Comparison of ENCODE assay signal across 10 cellular contexts in genomic region chr18:47968006-47968676, GRCh38. TPM values are rescaled to one million over a fixed set of nuclear protein-coding genes. Genes with fewer than 3 reads are reported as not detected.
DNase-seq lines count a peak whose midpoint lies in the region; ATAC-seq, FAIRE-seq and TF ChIP-seq lines count a peak whose summit lies in the region.
"Had no signal": no experiment of that assay in that cellular context is flagged by ENCODE, and none has a peak within 500 bp of the region (broad histone marks: within the 10 kb centered on the region; RNA-seq: fewer than 3 reads in every experiment).

No MANE protein-coding gene starts in this region.

- TF ChIP-seq CTCF in HEK293 (tag by site-specific recombination; IDR thresholded peaks at IDR 0.05), result no peak
- TF ChIP-seq CTCF in retinal pigment epithelial cell (conservative IDR thresholded peaks at IDR 0.05; ENCODE audit: low read depth, low read length), result no peak

- no peak overlapping the region for H3K27ac ChIP-seq in HEK293 (ENCODE audit: extremely low read depth, low read depth, low read length)
- peak overlapping the region; percentile 96 for H3K27ac ChIP-seq in SJSA1

- peak; percentile 90 to 94 for DNase-seq in SJSA1 (ENCODE audit: low read depth in 1 of 2, low spot score in 2 of 2)
- DNase-seq in iPS DF 4.7 (ENCODE audit: extremely low read depth, low spot score), result peak; percentile 76
- peak; percentile 84 for DNase-seq in retinal pigment epithelial cell (ENCODE audit: low read depth)
- no peak for DNase-seq in NCI-H1417 (lab: John Stamatoyannopoulos, UW)
- no peak for DNase-seq in NCI-H187 treated with DMSO at 0.1 percent for 48 hours (lab: John Stamatoyannopoulos, UW)
- DNase-seq in GM12891 (ENCODE audit: insufficient read length, low spot score), result no peak
- DNase-seq: activated CD8-positive, alpha-beta memory T cell treated with anti-CD3 and anti-CD28 coated beads, Interleukin-2, amount 50 U/mL, for 4 hours; COR-L47 had no signal

- TF ChIP-seq POLR2A in GM12891 (IDR thresholded peaks at IDR 0.05; ENCODE audit: low read depth, low read length), result no peak

- ATAC-seq in GM21529 (IDR thresholded peaks at IDR 0.05; ENCODE audit: unreplicated experiment), result no peak

- H3K36me3 ChIP-seq in HEK293 (ENCODE audit: control insufficient read depth in 2 of 2, insufficient read depth in 1 of 2, low read length in 2 of 2), result no peaks in the 10 kb centered on the region
- H3K36me3 ChIP-seq in SJSA1, result no peaks in the 10 kb centered on the region

- H3K4me1 ChIP-seq in HEK293 (ENCODE audit: control insufficient read depth, insufficient read depth, low read length) (no peaks in the 10 kb centered on the region), SJSA1 (replicated peaks) (peaks cover 38% of the 10 kb centered on the region)

- no peak overlapping the region for H3K4me3 ChIP-seq in HEK293 (ENCODE audit: low read depth, low read length)
- H3K4me3 ChIP-seq in SJSA1, result peak overlapping the region; percentile 5
- peak overlapping the region; percentile 13 for H3K4me3 ChIP-seq in retinal pigment epithelial cell (ENCODE audit: low read length)

- no peaks in the 10 kb centered on the region for H3K27me3 ChIP-seq in SJSA1 (replicated peaks)

- POLR2A ChIA-PET in HEK293 (lab: Yijun Ruan, JAX), result interaction anchor here (1.3 kb wide), 1 partner anchor 37 kb away, joined by 6 read pairs; the partner anchor contains the start of gene SMAD2

- FAIRE-seq in GM12891 (lab: Jason Lieb, UNC), result no peak

- CTCF ChIA-PET in HEK293 (lab: Yijun Ruan, JAX), result interaction anchor here (0.6 to 1.0 kb wide), 4 partner anchors 29 to 1051 kb away, joined by 3 to 4 read pairs (median 4); partner anchors contain the start of genes KATNAL2 and PIAS2

- H3K9me3 ChIP-seq in HEK293 (ENCODE audit: control insufficient read depth, insufficient read depth, low read depth, low read length), result no peaks in the 10 kb centered on the region
- H3K9me3 ChIP-seq in SJSA1 (replicated peaks), result 0 out of 2 replicates have a peak, but pooled peaks cover 3% of the 10 kb centered on the region

TF ChIP-seq in HEK293, 187 proteins besides CTCF, POLR2A, EP300 and RAD21:
- peak; percentile 47 for TF ChIP-seq GLIS1 (tag by site-specific recombination; IDR thresholded peaks at IDR 0.05)
- no peak for TF ChIP-seq WT1 (tag by site-specific recombination; IDR thresholded peaks at IDR 0.05)

TF ChIP-seq in GM12891, 5 proteins besides CTCF, POLR2A, EP300 and RAD21:
- TF ChIP-seq TAF1 (IDR thresholded peaks at IDR 0.05; ENCODE audit: low read depth, low read length), result no peak
- no peak for TF ChIP-seq POLR2AphosphoS5 (IDR thresholded peaks at IDR 0.05; ENCODE audit: low read depth, low read length)
- TF ChIP-seq PAX5 (IDR thresholded peaks at IDR 0.05; ENCODE audit: insufficient read depth, low read length, severe bottlenecking), result no peak
- TF ChIP-seq SPI1 (IDR thresholded peaks at IDR 0.05; ENCODE audit: low read depth, low read length), result no peak
- TF ChIP-seq POU2F2 (IDR thresholded peaks at IDR 0.05; ENCODE audit: low read depth, low read length), result no peak

RNA-seq across cellular contexts. Expression of gene SMAD2, which starts 37.7 kb away (rescaled TPM):
- total RNA-seq in SJSA1 (2014; rRNA removed; shearing (Covaris generic)), result 76.4 and 127 TPM in 2 replicates
- 60.6 TPM for polyA plus RNA-seq in GM12891 (2012; ENCODE audit: low read depth, missing spikeins)

Comparison
In these comparisons a context has a peak if more than half of its experiments do, and no peak if none do; other contexts are left out.
1. DNase-seq: peak in SJSA1 (2 of 2), iPS DF 4.7 (single experiment) and retinal pigment epithelial cell (single experiment); none in NCI-H1417 (0 of 3), NCI-H187 treated with DMSO at 0.1 percent for 48 hours (single experiment) and GM12891 (single experiment).